In genomic region chr17:18039535-18040286, GRCh38 we compare ENCODE assay signal across 8 cellular contexts. TPM values are rescaled to one million over a fixed set of nuclear protein-coding genes. Genes with fewer than 3 reads are reported as not detected.
DNase-seq lines count a peak whose midpoint lies in the region; ATAC-seq and TF ChIP-seq lines count a peak whose summit lies in the region.

No MANE protein-coding gene starts in this region.

- H3K27me3 Mint-ChIP-seq in chondrocyte (ENCODE audit: low read depth) = no peaks in the 10 kb centered on the region

- intact Hi-C loops in Right ventricle myocardium inferior (cut with DNase I) = loop anchor here (5.0 kb wide), 1 partner anchor 367 kb away; no protein-coding TSS in a partner anchor
- intact Hi-C loops in cardiac septum (cut with DNase I) = loop anchor here (5.0 kb wide), 3 partner anchors 67 to 357 kb away; partner anchors contain the start of genes DRC3, RAI1 and TOM1L2
- intact Hi-C loops in lower leg skin (cut with DNase I; ENCODE audit: low total_unique reads) = loop anchor here (10.0 kb wide), 1 partner anchor 365 kb away; no protein-coding TSS in a partner anchor

- H3K4me3 Mint-ChIP-seq in chondrocyte (ENCODE audit: unreplicated experiment) = peak overlapping the region; percentile 99

- DNase-seq in Right ventricle myocardium inferior (ENCODE audit: missing footprints) (peak; percentile 79), cardiac septum (ENCODE audit: low spot score) (no peak), chondrocyte (ENCODE audit: low spot score) (no peak), lower leg skin (ENCODE audit: low spot score in 2 of 2) (peak in 1 of 2 donors; percentile 90), substantia nigra (lab: John Stamatoyannopoulos, UW) (peak in 13 of 49 donors; percentile 22 to 89 (median 68)), NCI-H510A (lab: John Stamatoyannopoulos, UW) (no peak)

- peaks cover 2% of the 10 kb centered on the region for H3K36me3 Mint-ChIP-seq in chondrocyte (ENCODE audit: low read depth)

- H3K9ac ChIP-seq in OCI-LY3 (ENCODE audit: low read length) = peak overlapping the region; percentile 63

- no peaks in the 10 kb centered on the region for H3K9me3 Mint-ChIP-seq in chondrocyte (ENCODE audit: low read depth)

- peak; percentile 61 for ATAC-seq in Right ventricle myocardium inferior
- peak; percentile 29 for ATAC-seq in HG02623 (IDR thresholded peaks at IDR 0.05; ENCODE audit: unreplicated experiment)

- H3K36me3 ChIP-seq in OCI-LY3 (replicated peaks; ENCODE audit: low read depth, low read length) = no peaks in the 10 kb centered on the region

- H3K4me1 Mint-ChIP-seq in chondrocyte (ENCODE audit: low read depth) = peaks cover 47% of the 10 kb centered on the region

- TF ChIP-seq POLR2A in lower leg skin (IDR thresholded peaks at IDR 0.05) = no peak

- H3K4me1 ChIP-seq in OCI-LY3 (ENCODE audit: low read length) = peaks cover 11% of the 10 kb centered on the region

- no peaks in the 10 kb centered on the region for H3K27me3 ChIP-seq in OCI-LY3 (ENCODE audit: low read depth, low read length)

- TF ChIP-seq CTCF in OCI-LY3 (IDR thresholded peaks at IDR 0.05; ENCODE audit: low read depth, low read length) = no peak
- TF ChIP-seq CTCF in chondrocyte (IDR thresholded peaks at IDR 0.05) = peak; percentile 17
- no peak for TF ChIP-seq CTCF in lower leg skin (IDR thresholded peaks at IDR 0.05)

- 0% methylated on average over 34 to 48 of the region's 81 CpGs for WGBS in lower leg skin, 2 donors

- H3K4me3 ChIP-seq in OCI-LY3 (ENCODE audit: low read length) (peak overlapping the region; percentile 92), lower leg skin (ENCODE audit: low read depth, poor library complexity, severe bottlenecking) (peak overlapping the region; percentile 67)

- H4K20me1 ChIP-seq in OCI-LY3 (ENCODE audit: insufficient read depth, low read length) = no peaks in the 10 kb centered on the region

- H3K9me3 ChIP-seq in OCI-LY3 (ENCODE audit: insufficient read depth, low read length) = no peaks in the 10 kb centered on the region

- peak overlapping the region; percentile 96 for H3K27ac Mint-ChIP-seq in chondrocyte (ENCODE audit: unreplicated experiment)

- H3K27ac ChIP-seq in OCI-LY3 (ENCODE audit: low read length) = no peak overlapping the region
- H3K27ac ChIP-seq in substantia nigra (ENCODE audit: low read depth, low read length, poor library complexity, severe bottlenecking) = peak overlapping the region; percentile 75

- peaks cover 27% of the 10 kb centered on the region for H3K79me2 ChIP-seq in OCI-LY3 (ENCODE audit: low read length)

- peak overlapping the region; percentile 75 for H3K4me2 ChIP-seq in OCI-LY3 (ENCODE audit: low read length)

- no peak overlapping the region for H2AFZ ChIP-seq in OCI-LY3 (ENCODE audit: low read depth, low read length)

RNA-seq across cellular contexts. Expression of gene GID4, which starts 0.5 kb away (rescaled TPM):
- total RNA-seq in Right ventricle myocardium inferior = 20.1 TPM
- 17.9 TPM for total RNA-seq in cardiac septum
- total RNA-seq in chondrocyte = 9.7 to 10.5 TPM (median 9.8 TPM) in 3 replicates
- total RNA-seq in lower leg skin = 10 to 100 TPM; 23.0 to 30.1 (median 24.1) TPM

RNA-seq across cellular contexts. Expression of gene ATPAF2, which starts 0.7 kb away (rescaled TPM):
- total RNA-seq in Right ventricle myocardium inferior (34.9 TPM), cardiac septum (31.5 TPM), chondrocyte (18.0 to 19.3 TPM (median 18.4 TPM) in 3 replicates), lower leg skin (10 to 100 TPM; 17.4 to 32.1 (median 22.9) TPM)

RNA-seq across cellular contexts. Expression of gene DRG2, which starts 48.0 kb away (rescaled TPM):
- total RNA-seq in Right ventricle myocardium inferior = 18.8 TPM
- total RNA-seq in cardiac septum = 17.8 TPM
- total RNA-seq in chondrocyte = 23.8 to 40.6 TPM (median 24.6 TPM) in 3 replicates
- 10 to 100 TPM; 33.5 to 44.5 (median 37.4) TPM for total RNA-seq in lower leg skin
